12 cellular contexts compared by ENCODE assay signal in the genomic region with DNA sequence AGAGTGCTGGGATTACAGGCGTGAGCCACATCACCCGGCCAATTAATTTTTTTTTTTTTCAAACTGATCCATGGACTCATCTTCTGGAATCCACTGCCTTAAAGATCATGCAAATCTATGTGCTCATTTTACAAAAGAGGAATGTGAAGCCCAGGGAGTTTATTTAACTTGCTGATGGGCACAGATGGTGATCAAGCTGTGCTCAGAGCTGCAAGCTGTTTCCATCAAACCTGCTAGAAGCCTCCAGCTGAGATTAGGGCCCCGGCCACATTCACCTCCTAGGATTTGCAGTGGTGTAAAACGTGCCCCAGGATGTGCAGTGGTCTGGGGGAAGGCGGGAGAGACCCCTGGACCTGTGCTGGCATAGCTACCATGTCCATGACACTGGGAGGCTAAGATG.
"Had no signal": no experiment of that assay in that cellular context is flagged by ENCODE, and none has a peak within 500 bp of the region (broad histone marks: within the 10 kb centered on the region; RNA-seq: fewer than 3 reads in every experiment).

No MANE protein-coding gene starts in this region.

- H3K36me3 ChIP-seq: esophagus muscularis mucosa, left ventricle myocardium inferior, stomach had no signal

- H3K27ac ChIP-seq: esophagus muscularis mucosa, foreskin keratinocyte, left ventricle myocardium inferior, stomach had no signal

- H3K9me3 ChIP-seq: esophagus muscularis mucosa, left ventricle myocardium inferior, stomach had no signal

- H3K4me3 ChIP-seq: esophagus muscularis mucosa, left ventricle myocardium inferior, stomach had no signal

- H3K27me3 ChIP-seq: esophagus muscularis mucosa, foreskin keratinocyte, stomach had no signal

- DNase-seq: activated CD4-positive, alpha-beta memory T cell treated with anti-CD3 and anti-CD28 coated beads for 36 hours; activated CD4-positive, CD25-positive, alpha-beta regulatory T cell treated with anti-CD3 and anti-CD28 coated beads, Interleukin-2, amount 50 U/mL, for 72 hours; activated gamma-delta T cell treated with Interleukin-2 at 50 U/mL for 16 hours; activated naive CD8-positive, alpha-beta T cell treated with anti-CD3 and anti-CD28 coated beads for 36 hours; activated T-cell treated with anti-CD3 and anti-CD28 coated beads, Interleukin-2, amount 50 U/mL, for 72 hours; foreskin keratinocyte; kidney; left ventricle myocardium inferior; stimulated activated CD4-positive, alpha-beta T cell treated with anti-CD3 and anti-CD28 coated beads, Interleukin-2, amount 100 ng/mL, for 48 hours; stimulated activated CD8-positive, alpha-beta memory T cell treated with anti-CD3 and anti-CD28 coated beads, Interleukin-4, amount 100 ng/mL, for 48 hours; stomach had no signal

- ATAC-seq: activated T-cell treated with anti-CD3 and anti-CD28 coated beads, Interleukin-2, amount 50 U/mL, for 72 hours; foreskin keratinocyte had no signal
